9 cellular contexts compared by ENCODE assay signal in the genomic region with DNA sequence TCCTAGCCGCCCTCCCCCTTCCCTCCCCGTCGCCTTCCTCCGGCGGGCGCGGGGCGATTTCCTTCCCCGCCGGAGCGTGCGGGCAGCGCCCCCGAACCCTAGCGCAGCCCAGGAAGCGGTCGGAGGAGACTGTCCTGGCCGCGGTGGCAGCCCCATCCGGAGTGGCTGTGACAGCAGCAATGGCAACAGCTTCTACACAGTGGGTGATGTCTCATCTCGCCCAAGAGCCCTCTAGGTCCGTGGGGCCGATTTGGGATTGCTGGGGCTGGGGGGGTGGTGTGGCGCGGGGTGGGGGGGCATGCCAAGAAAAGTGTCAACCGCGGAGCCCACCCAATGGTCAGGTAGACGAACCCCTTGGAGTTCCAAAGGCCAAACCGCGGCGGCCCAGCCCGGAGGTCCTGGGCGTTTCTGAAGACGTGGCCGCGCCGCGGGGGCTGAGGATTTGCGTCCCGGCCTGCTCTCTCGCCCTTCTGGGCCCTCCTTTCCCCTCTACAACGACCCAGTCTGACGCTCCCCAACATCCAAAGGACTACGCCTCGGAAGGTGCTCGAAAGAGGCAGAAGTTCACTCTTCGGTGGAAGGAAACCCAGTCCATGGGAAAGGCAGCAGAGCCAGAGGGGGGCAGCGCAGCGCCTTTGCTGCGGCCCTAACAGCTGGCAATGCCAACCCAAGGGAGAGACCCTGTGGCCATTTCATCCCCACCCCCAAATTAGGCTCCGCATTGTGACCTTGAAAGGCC. TPM values are rescaled to one million over a fixed set of nuclear protein-coding genes. Genes with fewer than 3 reads are reported as not detected.
A peak's percentile ranks its signal among the peaks of the same experiment; 100 is the strongest.
DNase-seq lines count a peak whose midpoint lies in the region; ATAC-seq and TF ChIP-seq lines count a peak whose summit lies in the region.
"Had no signal": no experiment of that assay in that cellular context is flagged by ENCODE, and none has a peak within 500 bp of the region (broad histone marks: within the 10 kb centered on the region; RNA-seq: fewer than 3 reads in every experiment).

No MANE protein-coding gene starts in this region.

- ATAC-seq in natural killer cell (peak in 2 of 3 donors; percentile 26 to 50), HG03135 (IDR thresholded peaks at IDR 0.05; ENCODE audit: unreplicated experiment) (no peak)

- H3K4me1 Mint-ChIP-seq in endodermal cell (peaks cover 21% of the 10 kb centered on the region), natural killer cell (peaks cover 0 to 5% of the 10 kb centered on the region in 2 donors)
- H3K4me1 Mint-ChIP-seq in CD4-positive, alpha-beta memory T cell, result peaks cover 0 to 2% (median under 1%) of the 10 kb centered on the region in 4 donors

- H3K27me3 Mint-ChIP-seq in endodermal cell (ENCODE audit: insufficient read depth) (peaks cover 85% of the 10 kb centered on the region), natural killer cell (ENCODE audit: low read depth in 2 of 2) (peaks cover 45 to 59% of the 10 kb centered on the region in 2 donors)
- H3K27me3 Mint-ChIP-seq in CD4-positive, alpha-beta memory T cell, result peaks cover 20 to 27% of the 10 kb centered on the region in 2 donors

- WGBS in HUES64, result under 1% methylated on average over 50 of the region's 51 CpGs
- WGBS in endodermal cell (ENCODE audit: insufficient coverage in 1 of 2, insufficient read length in 1 of 2), 2 experiments, result 0 to 1% methylated on average over 4 to 51 of the region's 51 CpGs

- H3K9ac ChIP-seq in HUES64 (ENCODE audit: low read depth, low read length) (no peak overlapping the region), endodermal cell (ENCODE audit: extremely low read depth, low read length, poor library complexity, severe bottlenecking) (no peak overlapping the region)

- H3K27ac Mint-ChIP-seq in endodermal cell, result no peak overlapping the region
- no peak overlapping the region for H3K27ac Mint-ChIP-seq in natural killer cell
- no peak overlapping the region for H3K27ac Mint-ChIP-seq in CD4-positive, alpha-beta memory T cell

- peaks cover 22% of the 10 kb centered on the region for H3K4me1 ChIP-seq in HUES64 (ENCODE audit: insufficient read depth, low read length)
- no peaks in the 10 kb centered on the region for H3K4me1 ChIP-seq in endodermal cell (ENCODE audit: control insufficient read depth, insufficient read depth, low read length)
- no peaks in the 10 kb centered on the region for H3K4me1 ChIP-seq in CD4-positive, alpha-beta memory T cell (ENCODE audit: insufficient read depth, low read length)

- H3K27me3 ChIP-seq in HUES64 (ENCODE audit: insufficient read depth, low read length) (peaks cover 88% of the 10 kb centered on the region), endodermal cell (ENCODE audit: control insufficient read depth, insufficient read depth, low read length, poor library complexity, severe bottlenecking) (peaks cover 84% of the 10 kb centered on the region)
- peaks cover 11% of the 10 kb centered on the region for H3K27me3 ChIP-seq in CD4-positive, alpha-beta memory T cell (ENCODE audit: insufficient read depth, low read length)

- no peaks in the 10 kb centered on the region for H3K36me3 Mint-ChIP-seq in endodermal cell (ENCODE audit: low read depth)
- no peaks in the 10 kb centered on the region for H3K36me3 Mint-ChIP-seq in natural killer cell
- H3K36me3 Mint-ChIP-seq in CD4-positive, alpha-beta memory T cell, result no peaks in the 10 kb centered on the region

- peak overlapping the region; percentile 95 for H3K4me3 ChIP-seq in AG09309 (ENCODE audit: control insufficient read depth, low read depth, low read length)
- H3K4me3 ChIP-seq in HUES64 (ENCODE audit: low read length), result peak overlapping the region; percentile 69
- H3K4me3 ChIP-seq in endodermal cell (ENCODE audit: low read length), result peak overlapping the region; percentile 74
- H3K4me3 ChIP-seq in CD4-positive, alpha-beta memory T cell (ENCODE audit: low read length in 2 of 2), result no peak overlapping the region

- H3K36me3 ChIP-seq in HUES64 (ENCODE audit: insufficient read depth, low read length) (no peaks in the 10 kb centered on the region), endodermal cell (ENCODE audit: control insufficient read depth, insufficient read depth, low read length) (no peaks in the 10 kb centered on the region)
- H3K36me3 ChIP-seq in CD4-positive, alpha-beta memory T cell (ENCODE audit: insufficient read depth, low read length), result no peaks in the 10 kb centered on the region

- H3K27ac ChIP-seq in HUES64 (ENCODE audit: low read depth, low read length) (no peak overlapping the region), endodermal cell (ENCODE audit: low read depth, low read length) (no peak overlapping the region)
- no peak overlapping the region for H3K27ac ChIP-seq in CD4-positive, alpha-beta memory T cell (ENCODE audit: low read depth, low read length)

- H3K4me3 Mint-ChIP-seq in endodermal cell (peak overlapping the region; percentile 57), natural killer cell (peak overlapping the region; percentile 71)
- H3K4me3 Mint-ChIP-seq in CD4-positive, alpha-beta memory T cell, result no peak overlapping the region

- CTCF ChIA-PET in CD4-positive, alpha-beta memory T cell (lab: Charles Lee; ENCODE audit: partially characterized antibody), result no interaction called here

- TF ChIP-seq CTCF in AG09309 (IDR thresholded peaks at IDR 0.05; ENCODE audit: control insufficient read depth, insufficient read depth, low read depth, low read length, missing control alignments) (peak; percentile 34), endodermal cell (conservative IDR thresholded peaks at IDR 0.05) (peak; percentile 23), natural killer cell (IDR thresholded peaks at IDR 0.05) (no peak)

- POLR2A ChIA-PET in CD4-positive, alpha-beta memory T cell (lab: Charles Lee; ENCODE audit: partially characterized antibody), result no interaction called here

- intact Hi-C loops in natural killer cell (cut with micrococcal nuclease), result no loop called here
- intact Hi-C loops in CD4-positive, alpha-beta memory T cell (cut with micrococcal nuclease), result no loop called here

- H3K9me3 ChIP-seq in HUES64 (ENCODE audit: insufficient read depth, low read depth, low read length) (no peaks in the 10 kb centered on the region), endodermal cell (ENCODE audit: control insufficient read depth, low read length) (no peaks in the 10 kb centered on the region)
- no peaks in the 10 kb centered on the region for H3K9me3 ChIP-seq in CD4-positive, alpha-beta memory T cell (ENCODE audit: control insufficient read depth in 1 of 2, low read length in 2 of 2)

- DNase-seq in AG09309 (ENCODE audit: low read depth) (no peak), endodermal cell (peak; percentile 74), natural killer cell (no peak), middle frontal gyrus (ENCODE audit: extremely low spot score, low spot score) (no peak), occipital lobe (lab: John Stamatoyannopoulos, UW) (no peak)
- no peak for DNase-seq in CD4-positive, alpha-beta memory T cell

- no peaks in the 10 kb centered on the region for H3K9me3 Mint-ChIP-seq in endodermal cell
- no peaks in the 10 kb centered on the region for H3K9me3 Mint-ChIP-seq in natural killer cell
- H3K9me3 Mint-ChIP-seq in CD4-positive, alpha-beta memory T cell, result peaks cover 0 to 10% (median 3%) of the 10 kb centered on the region in 8 donors

RNA-seq across cellular contexts. Expression of gene TWIST1, which starts 0.6 kb away (rescaled TPM):
- 3.5 TPM for polyA plus RNA-seq in HUES64 (2013, experiment 1 of 2)
- 2.6 TPM for polyA plus RNA-seq in HUES64 (2013, experiment 2 of 2)
- total RNA-seq in endodermal cell, result under 1 TPM; 0.46 to 0.88 TPM
- polyA plus RNA-seq in endodermal cell (2013, experiment 1 of 2), result 11.1 TPM
- 8.4 TPM for polyA plus RNA-seq in endodermal cell (2013, experiment 2 of 2)
- not detected for total RNA-seq in natural killer cell
- total RNA-seq in CD4-positive, alpha-beta memory T cell, result not detected
- not detected for polyA plus RNA-seq in CD4-positive, alpha-beta memory T cell
- total RNA-seq in occipital lobe, result 0.62 TPM

RNA-seq across cellular contexts. Expression of gene FERD3L, which starts 27.2 kb away (rescaled TPM):
- polyA plus RNA-seq in HUES64 (2013, experiment 1 of 2), result not detected
- not detected for polyA plus RNA-seq in HUES64 (2013, experiment 2 of 2)
- not detected for total RNA-seq in endodermal cell
- not detected for polyA plus RNA-seq in endodermal cell (2013, experiment 1 of 2)
- not detected for polyA plus RNA-seq in endodermal cell (2013, experiment 2 of 2)
- total RNA-seq in natural killer cell, result not detected
- total RNA-seq in CD4-positive, alpha-beta memory T cell, result not detected
- not detected for polyA plus RNA-seq in CD4-positive, alpha-beta memory T cell
- total RNA-seq in occipital lobe, result not detected
- polyA plus RNA-seq: adipose tissue had no signal

Comparison
In these comparisons a context has a peak if more than half of its experiments do, and no peak if none do; other contexts are left out.
1. H3K4me3 ChIP-seq: peak in AG09309 (single experiment), HUES64 (single experiment) and endodermal cell (single experiment); none in CD4-positive, alpha-beta memory T cell (0 of 2).
2. H3K4me3 Mint-ChIP-seq: peak in endodermal cell (single experiment) and natural killer cell (single experiment); none in CD4-positive, alpha-beta memory T cell (0 of 8).